In genomic region chr1:119737040-119737682, GRCh38 we compare ENCODE assay signal across 11 cellular contexts. TPM values are rescaled to one million over a fixed set of nuclear protein-coding genes. Genes with fewer than 3 reads are reported as not detected.
A peak's percentile ranks its signal among the peaks of the same experiment; 100 is the strongest.
DNase-seq lines count a peak whose midpoint lies in the region; ATAC-seq and TF ChIP-seq lines count a peak whose summit lies in the region.
"Had no signal": no experiment of that assay in that cellular context is flagged by ENCODE, and none has a peak within 500 bp of the region (broad histone marks: within the 10 kb centered on the region; RNA-seq: fewer than 3 reads in every experiment).

No MANE protein-coding gene starts in this region.

- no peaks in the 10 kb centered on the region for H3K27me3 Mint-ChIP-seq in activated CD4-positive, alpha-beta T cell treated with anti-CD3 and anti-CD28 coated beads, Interleukin-2, amount 10 ng/mL, durations not matched to agents 7 days and 5 days
- no peaks in the 10 kb centered on the region for H3K27me3 Mint-ChIP-seq in endodermal cell (ENCODE audit: insufficient read depth)
- no peaks in the 10 kb centered on the region for H3K27me3 Mint-ChIP-seq in stimulated activated naive B cell treated with anti-CD40 and anti-IgM and Interleukin-4, amounts not matched to agents 10 μg/mL and 1 μg/mL and 100 μg/mL, for 72 hours

- TF ChIP-seq CTCF in endodermal cell (conservative IDR thresholded peaks at IDR 0.05) (no peak), transverse colon (IDR thresholded peaks at IDR 0.05) (no peak)

- H3K9me3 Mint-ChIP-seq in activated CD4-positive, alpha-beta T cell treated with anti-CD3 and anti-CD28 coated beads, Interleukin-2, amount 10 ng/mL, durations not matched to agents 7 days and 5 days = no peaks in the 10 kb centered on the region
- H3K9me3 Mint-ChIP-seq in endodermal cell = no peaks in the 10 kb centered on the region
- no peaks in the 10 kb centered on the region for H3K9me3 Mint-ChIP-seq in stimulated activated naive B cell treated with anti-CD40 and anti-IgM and Interleukin-4, amounts not matched to agents 10 μg/mL and 1 μg/mL and 100 μg/mL, for 72 hours

- peaks cover 24% of the 10 kb centered on the region for H3K36me3 Mint-ChIP-seq in activated CD4-positive, alpha-beta T cell treated with anti-CD3 and anti-CD28 coated beads, Interleukin-2, amount 10 ng/mL, durations not matched to agents 7 days and 5 days (ENCODE audit: low read depth)
- H3K36me3 Mint-ChIP-seq in endodermal cell (ENCODE audit: low read depth) = peaks cover 63% of the 10 kb centered on the region
- H3K36me3 Mint-ChIP-seq in stimulated activated naive B cell treated with anti-CD40 and anti-IgM and Interleukin-4, amounts not matched to agents 10 μg/mL and 1 μg/mL and 100 μg/mL, for 72 hours = peaks cover 4 to 15% of the 10 kb centered on the region in 2 donors

- no peak overlapping the region for H3K9ac ChIP-seq in endodermal cell (ENCODE audit: extremely low read depth, low read length, poor library complexity, severe bottlenecking)

- H3K4me1 Mint-ChIP-seq in activated CD4-positive, alpha-beta T cell treated with anti-CD3 and anti-CD28 coated beads, Interleukin-2, amount 10 ng/mL, durations not matched to agents 7 days and 5 days = no peaks in the 10 kb centered on the region
- H3K4me1 Mint-ChIP-seq in endodermal cell = peaks cover 2% of the 10 kb centered on the region
- peaks cover 0 to 4% of the 10 kb centered on the region in 2 donors for H3K4me1 Mint-ChIP-seq in stimulated activated naive B cell treated with anti-CD40 and anti-IgM and Interleukin-4, amounts not matched to agents 10 μg/mL and 1 μg/mL and 100 μg/mL, for 72 hours

- H3K9me3 ChIP-seq in endodermal cell (ENCODE audit: control insufficient read depth, low read length) = no peaks in the 10 kb centered on the region
- H3K9me3 ChIP-seq in transverse colon = no peaks in the 10 kb centered on the region

- CTCF ChIA-PET in activated CD4-positive, alpha-beta T cell treated with anti-CD3 and anti-CD28 coated beads, Interleukin-2, amount 10 ng/mL, durations not matched to agents 7 days and 5 days (lab: Charles Lee) = no interaction called here

- in situ Hi-C loops in transverse colon (cut with MboI; ENCODE audit: low pct_ligation_motif_present in 1 of 4, low pct_unique_long_range_greater_than_20kb in 1 of 4, low sequenced_read_pairs in 3 of 4) = loop anchor here in 1 of 4 donors (25.0 kb wide), 1 partner anchor 125 kb away; no protein-coding TSS in a partner anchor

- ATAC-seq in stimulated activated naive B cell treated with anti-CD40 and anti-IgM and Interleukin-4, amounts not matched to agents 10 μg/mL and 1 μg/mL and 100 μg/mL, for 72 hours (replicated peaks) = no peak
- no peak for ATAC-seq in HG03432 (IDR thresholded peaks at IDR 0.05; ENCODE audit: unreplicated experiment)

- H3K36me3 ChIP-seq in endodermal cell (ENCODE audit: control insufficient read depth, insufficient read depth, low read length) (peaks cover 52% of the 10 kb centered on the region), transverse colon (no peaks in the 10 kb centered on the region)

- no peak overlapping the region for H3K4me3 ChIP-seq in endodermal cell (ENCODE audit: low read length)
- H3K4me3 ChIP-seq in transverse colon = no peak overlapping the region

- H3K27ac ChIP-seq in endodermal cell (ENCODE audit: low read depth, low read length) (no peak overlapping the region), transverse colon (no peak overlapping the region)
- H3K27ac ChIP-seq: brain microvascular endothelial cell had no signal

- DNase-seq in activated CD4-positive, alpha-beta T cell treated with anti-CD3 and anti-CD28 coated beads, Interleukin-2, amount 10 ng/mL, durations not matched to agents 7 days and 5 days = no peak
- DNase-seq in activated CD4-positive, alpha-beta T cell treated with anti-CD3 and anti-CD28 coated beads, Interleukin-2, amount 50 U/mL, for 48 hours = no peak
- DNase-seq in endodermal cell = no peak
- DNase-seq in midbrain (lab: John Stamatoyannopoulos, UW) = peak; percentile 58
- DNase-seq in transverse colon = peak; percentile 39
- DNase-seq in stimulated activated naive B cell treated with anti-CD40 and anti-IgM and Interleukin-4, amounts not matched to agents 10 μg/mL and 1 μg/mL and 100 μg/mL, for 72 hours = no peak
- no peak for DNase-seq in A172 (ENCODE audit: low spot score)
- DNase-seq: brain microvascular endothelial cell, NCI-H187 treated with DMSO at 0.1 percent for 48 hours had no signal

- no peak for TF ChIP-seq EP300 in transverse colon (IDR thresholded peaks at IDR 0.05; ENCODE audit: low read depth)

- intact Hi-C loops in transverse colon (cut with DNase I; ENCODE audit: low total_unique reads) = no loop called here

- H3K4me3 Mint-ChIP-seq in activated CD4-positive, alpha-beta T cell treated with anti-CD3 and anti-CD28 coated beads, Interleukin-2, amount 10 ng/mL, durations not matched to agents 7 days and 5 days = no peak overlapping the region
- H3K4me3 Mint-ChIP-seq in endodermal cell = no peak overlapping the region
- no peak overlapping the region for H3K4me3 Mint-ChIP-seq in stimulated activated naive B cell treated with anti-CD40 and anti-IgM and Interleukin-4, amounts not matched to agents 10 μg/mL and 1 μg/mL and 100 μg/mL, for 72 hours

- H3K27ac Mint-ChIP-seq in activated CD4-positive, alpha-beta T cell treated with anti-CD3 and anti-CD28 coated beads, Interleukin-2, amount 10 ng/mL, durations not matched to agents 7 days and 5 days = peak overlapping the region; percentile 25
- peak overlapping the region; percentile 49 for H3K27ac Mint-ChIP-seq in endodermal cell
- no peak overlapping the region for H3K27ac Mint-ChIP-seq in stimulated activated naive B cell treated with anti-CD40 and anti-IgM and Interleukin-4, amounts not matched to agents 10 μg/mL and 1 μg/mL and 100 μg/mL, for 72 hours

- TF ChIP-seq POLR2A in transverse colon (IDR thresholded peaks at IDR 0.05) = no peak

- POLR2A ChIA-PET in activated CD4-positive, alpha-beta T cell treated with anti-CD3 and anti-CD28 coated beads, Interleukin-2, amount 10 ng/mL, durations not matched to agents 7 days and 5 days (lab: Charles Lee) = no interaction called here

- 88 to 91% methylated on average over 5 to 16 of the region's 16 CpGs for WGBS in endodermal cell (ENCODE audit: insufficient coverage in 1 of 2, insufficient read length in 1 of 2), 2 experiments
- 34 to 50% methylated on average over 6 to 16 of the region's 16 CpGs for WGBS in transverse colon (ENCODE audit: low coverage in 1 of 2), 2 donors

- no peaks in the 10 kb centered on the region for H3K27me3 ChIP-seq in endodermal cell (ENCODE audit: control insufficient read depth, insufficient read depth, low read length, poor library complexity, severe bottlenecking)
- H3K27me3 ChIP-seq in transverse colon = no peaks in the 10 kb centered on the region
- H3K27me3 ChIP-seq: brain microvascular endothelial cell had no signal

- H3K4me1 ChIP-seq in endodermal cell (ENCODE audit: control insufficient read depth, insufficient read depth, low read length) (peaks cover 3% of the 10 kb centered on the region), transverse colon (peaks cover 0 to 5% (median 2%) of the 10 kb centered on the region in 4 donors)

RNA-seq across cellular contexts. Expression of gene PHGDH, which starts 25.4 kb away (rescaled TPM):
- 100 to 1,000 TPM; 102 to 115 TPM for total RNA-seq in activated CD4-positive, alpha-beta T cell treated with anti-CD3 and anti-CD28 coated beads, Interleukin-2, amount 10 ng/mL, durations not matched to agents 7 days and 5 days
- total RNA-seq in endodermal cell (100 to 1,000 TPM; 156 to 176 TPM), transverse colon (10 to 100 TPM in 1 of 4 donors, 1 to 10 TPM in 3; 4.2 to 11.9 (median 8.1) TPM)
- polyA plus RNA-seq in endodermal cell (2013, experiment 1 of 2) = 234 TPM
- 177 TPM for polyA plus RNA-seq in endodermal cell (2013, experiment 2 of 2)
- 96.8 and 97.2 TPM in 2 replicates for total RNA-seq in A172 (2014; rRNA removed; shearing (Covaris generic))

RNA-seq across cellular contexts. Expression of gene HMGCS2, which starts 31.5 kb away (rescaled TPM):
- total RNA-seq in activated CD4-positive, alpha-beta T cell treated with anti-CD3 and anti-CD28 coated beads, Interleukin-2, amount 10 ng/mL, durations not matched to agents 7 days and 5 days = not detected
- total RNA-seq in endodermal cell (not detected), transverse colon (1,000 to 10,000 TPM in 1 of 4 donors, 100 to 1,000 TPM in 2, 10 to 100 TPM in 1; 24.7 to 1,050 (median 278) TPM)
- polyA plus RNA-seq in endodermal cell (2013, experiment 1 of 2) = 0.64 TPM
- polyA plus RNA-seq in endodermal cell (2013, experiment 2 of 2) = 0.91 TPM
- total RNA-seq in A172 (2014; rRNA removed; shearing (Covaris generic)) = not detected in 2 replicates
- total RNA-seq: fibroblast of villous mesenchyme had no signal

Comparison
In these comparisons a context has a peak if more than half of its experiments do, and no peak if none do; other contexts are left out.
1. DNase-seq: peak in midbrain (single experiment) and transverse colon (single experiment); none in activated CD4-positive, alpha-beta T cell treated with anti-CD3 and anti-CD28 coated beads, Interleukin-2, amount 10 ng/mL, durations not matched to agents 7 days and 5 days (single experiment), activated CD4-positive, alpha-beta T cell treated with anti-CD3 and anti-CD28 coated beads, Interleukin-2, amount 50 U/mL, for 48 hours (0 of 2), endodermal cell (single experiment), stimulated activated naive B cell treated with anti-CD40 and anti-IgM and Interleukin-4, amounts not matched to agents 10 μg/mL and 1 μg/mL and 100 μg/mL, for 72 hours (single experiment) and A172 (single experiment).
2. RNA of gene HMGCS2, which starts 31.5 kb away (total RNA-seq): 24.7 to 1,050 TPM in transverse colon; not detected in endodermal cell, not detected in activated CD4-positive, alpha-beta T cell treated with anti-CD3 and anti-CD28 coated beads, Interleukin-2, amount 10 ng/mL, durations not matched to agents 7 days and 5 days and not detected in A172; every median in the first group is over 10 times any median in the second.